4 cellular contexts compared by ENCODE assay signal in genomic region chr9:84364904-84365490, GRCh38. TPM values are rescaled to one million over a fixed set of nuclear protein-coding genes. Genes with fewer than 3 reads are reported as not detected.
"Had no signal": no experiment of that assay in that cellular context is flagged by ENCODE, and none has a peak within 500 bp of the region (broad histone marks: within the 10 kb centered on the region; RNA-seq: fewer than 3 reads in every experiment).

No MANE protein-coding gene starts in this region.

RNA-seq across cellular contexts. Expression of gene SLC28A3, which starts 24.4 kb away (rescaled TPM):
- total RNA-seq: K562, OCI-LY7, PC-3, T-cell had no signal
- polyA plus RNA-seq: K562 had no signal
